Comparison of ENCODE assay signal across 30 cellular contexts in genomic region chr3:76873509-76874242, GRCh38.
DNase-seq lines count a peak whose midpoint lies in the region; FAIRE-seq and TF ChIP-seq lines count a peak whose summit lies in the region.
"Had no signal": no experiment of that assay in that cellular context is flagged by ENCODE, and none has a peak within 500 bp of the region (broad histone marks: within the 10 kb centered on the region; RNA-seq: fewer than 3 reads in every experiment).

No MANE protein-coding gene starts in this region.

- peak overlapping the region; percentile 57 for H3K4me3 Mint-ChIP-seq in progenitor cell of endocrine pancreas (ENCODE audit: low read depth)
- H3K4me3 Mint-ChIP-seq: activated B cell treated with CpG ODN at 0.5 μM for 24 hours; activated T-helper 1 cell treated with anti-CD3 and anti-CD28 coated beads, Interleukin-12 subunit alpha, Interleukin-12 subunit beta, Interleukin-2, Interleukin-4 antibody, amounts not matched to agents 30 ng/mL and 10 ng/mL and 1 ng/mL, durations not matched to agents 14 hours and 24 hours and 36 hours; memory B cell; stimulated activated naive B cell treated with anti-CD40 and anti-IgM and Interleukin-4, amounts not matched to agents 10 μg/mL and 1 μg/mL and 100 μg/mL, for 72 hours had no signal

- H3K36me3 Mint-ChIP-seq in progenitor cell of endocrine pancreas (ENCODE audit: insufficient read depth): peaks cover 7% of the 10 kb centered on the region
- H3K36me3 Mint-ChIP-seq: memory B cell; stimulated activated naive B cell treated with anti-CD40 and anti-IgM and Interleukin-4, amounts not matched to agents 10 μg/mL and 1 μg/mL and 100 μg/mL, for 72 hours had no signal

- H3K27me3 Mint-ChIP-seq in progenitor cell of endocrine pancreas: no peaks in the 10 kb centered on the region
- H3K27me3 Mint-ChIP-seq: activated B cell treated with CpG ODN at 0.5 μM for 24 hours; memory B cell; stimulated activated naive B cell treated with anti-CD40 and anti-IgM and Interleukin-4, amounts not matched to agents 10 μg/mL and 1 μg/mL and 100 μg/mL, for 72 hours had no signal

- H3K9me3 ChIP-seq in HEK293 (ENCODE audit: control insufficient read depth, insufficient read depth, low read depth, low read length): no peaks in the 10 kb centered on the region
- H3K9me3 ChIP-seq in hepatocyte (ENCODE audit: low read depth): no peaks in the 10 kb centered on the region
- H3K9me3 ChIP-seq in liver (ENCODE audit: control insufficient read depth in 4 of 4, low read length in 3 of 4): peaks cover 0 to 2% (median 0%) of the 10 kb centered on the region in 4 donors
- H3K9me3 ChIP-seq: BLaER1 treated with 17β-estradiol and CSF1 and Interleukin-3, amounts not matched to agents 10 nM and 100 nM; breast epithelium had no signal

- H3K4me3 ChIP-seq in HEK293 (ENCODE audit: low read depth, low read length) (no peak overlapping the region), hepatocyte (no peak overlapping the region), liver (ENCODE audit: low read depth in 1 of 3, low read length in 3 of 3) (no peak overlapping the region)
- H3K4me3 ChIP-seq: BLaER1 treated with 17β-estradiol and CSF1 and Interleukin-3, amounts not matched to agents 10 nM and 100 nM; breast epithelium had no signal

- H3K4me2 ChIP-seq in hepatocyte: peak overlapping the region; percentile 49
- H3K4me2 ChIP-seq: BLaER1 treated with 17β-estradiol and CSF1 and Interleukin-3, amounts not matched to agents 10 nM and 100 nM had no signal

- H3K27me3 ChIP-seq in hepatocyte (no peaks in the 10 kb centered on the region), liver (ENCODE audit: control insufficient read depth in 4 of 4, insufficient read depth in 4 of 4, low read length in 3 of 4) (no peaks in the 10 kb centered on the region)
- H3K27me3 ChIP-seq: BLaER1 treated with 17β-estradiol and CSF1 and Interleukin-3, amounts not matched to agents 10 nM and 100 nM; breast epithelium had no signal

- H3K36me3 ChIP-seq in HEK293 (ENCODE audit: control insufficient read depth in 2 of 2, insufficient read depth in 1 of 2, low read length in 2 of 2): no peaks in the 10 kb centered on the region
- no peaks in the 10 kb centered on the region for H3K36me3 ChIP-seq in hepatocyte (replicated peaks; ENCODE audit: insufficient read depth, low read depth)
- no peaks in the 10 kb centered on the region for H3K36me3 ChIP-seq in liver (ENCODE audit: control insufficient read depth in 4 of 4, insufficient read depth in 3 of 4, low read depth in 1 of 4, low read length in 3 of 4)
- H3K36me3 ChIP-seq: BLaER1 treated with 17β-estradiol and CSF1 and Interleukin-3, amounts not matched to agents 10 nM and 100 nM; breast epithelium had no signal

- 80% methylated on average over 10 of the region's 10 CpGs for WGBS in hepatocyte (ENCODE audit: low lambda C conversion rate, missing lambda C conversion rate)
- WGBS in liver: 83% methylated on average over 10 of the region's 10 CpGs

- TF ChIP-seq POLR2A in GM12892 (IDR thresholded peaks at IDR 0.05; ENCODE audit: low read depth, low read length): no peak
- TF ChIP-seq POLR2A in H54 (IDR thresholded peaks at IDR 0.05; ENCODE audit: low read depth, low read length): no peak

- DNase-seq in hepatocyte (ENCODE audit: low spot score): peak; percentile 6
- no peak for DNase-seq in progenitor cell of endocrine pancreas (ENCODE audit: low spot score, unreplicated experiment)
- DNase-seq in GM12892 (ENCODE audit: insufficient read length): no peak
- DNase-seq in H54 (ENCODE audit: insufficient read length, low spot score): no peak
- DNase-seq in HUDEP-2 (lab: John Stamatoyannopoulos, UW; ENCODE audit: unreplicated experiment in 76 of 76): no peak
- DNase-seq in NCI-H1105 (lab: John Stamatoyannopoulos, UW): no peak
- DNase-seq: activated B cell treated with CpG ODN at 0.5 μM for 24 hours; activated CD4-positive, alpha-beta T cell treated with anti-CD3 and anti-CD28 coated beads, Interleukin-2, amount 50 U/mL, for 48 hours; activated CD8-positive, alpha-beta memory T cell treated with anti-CD3 and anti-CD28 coated beads, Interleukin-2, amount 50 U/mL, for 4 hours; activated naive CD4-positive, alpha-beta T cell treated with anti-CD3 and anti-CD28 coated beads, Interleukin-2, amount 50 U/mL, for 16 hours; amniotic stem cell; DMS79; effector CD8-positive, alpha-beta T cell; GF-D8; NCI-H1092; NCI-H2029; NCI-H526; right cardiac atrium; stimulated activated CD4-positive, alpha-beta T cell treated with anti-CD3 and anti-CD28 coated beads, Interleukin-4, amount 100 ng/mL, for 24 hours; stimulated activated naive B cell treated with anti-CD40 and anti-IgM and Interleukin-4, amounts not matched to agents 10 μg/mL and 1 μg/mL and 100 μg/mL, for 72 hours; SW 1271; T1000 had no signal

- POLR2A ChIA-PET in HEK293 (lab: Yijun Ruan, JAX): no interaction called here

- no peak for TF ChIP-seq RAD21 in liver (IDR thresholded peaks at IDR 0.05)

- no peaks in the 10 kb centered on the region for H3K4me1 ChIP-seq in HEK293 (ENCODE audit: control insufficient read depth, insufficient read depth, low read length)
- H3K4me1 ChIP-seq in hepatocyte (ENCODE audit: insufficient read depth): no peaks in the 10 kb centered on the region
- peaks cover 2 to 29% (median 25%) of the 10 kb centered on the region in 4 donors for H3K4me1 ChIP-seq in liver (ENCODE audit: control insufficient read depth in 4 of 4, insufficient read depth in 4 of 4, low read length in 3 of 4)
- H3K4me1 ChIP-seq: BLaER1 treated with 17β-estradiol and CSF1 and Interleukin-3, amounts not matched to agents 10 nM and 100 nM; breast epithelium had no signal

- H3K4me1 Mint-ChIP-seq in progenitor cell of endocrine pancreas (ENCODE audit: low read depth): peaks cover 33% of the 10 kb centered on the region
- H3K4me1 Mint-ChIP-seq: activated B cell treated with CpG ODN at 0.5 μM for 24 hours; memory B cell; stimulated activated naive B cell treated with anti-CD40 and anti-IgM and Interleukin-4, amounts not matched to agents 10 μg/mL and 1 μg/mL and 100 μg/mL, for 72 hours had no signal

- TF ChIP-seq CTCF in HEK293 (tag by site-specific recombination; IDR thresholded peaks at IDR 0.05): no peak
- TF ChIP-seq CTCF in hepatocyte (IDR thresholded peaks at IDR 0.05; ENCODE audit: poor library complexity): no peak
- no peak for TF ChIP-seq CTCF in liver (IDR thresholded peaks at IDR 0.05; ENCODE audit: low read depth, low read length, missing input control)
- no peak for TF ChIP-seq CTCF in progenitor cell of endocrine pancreas (IDR thresholded peaks at IDR 0.05; ENCODE audit: unreplicated experiment)

- H3K9me3 Mint-ChIP-seq in progenitor cell of endocrine pancreas (ENCODE audit: low read depth): peaks cover 15% of the 10 kb centered on the region

- H3K27ac ChIP-seq in HEK293 (ENCODE audit: extremely low read depth, low read depth, low read length) (no peak overlapping the region), hepatocyte (peak overlapping the region; percentile 56), liver (ENCODE audit: low read depth in 1 of 2, low read length in 2 of 2) (peak overlapping the region in 1 of 2 donors; percentile 54)
- H3K27ac ChIP-seq: BLaER1 treated with 17β-estradiol and CSF1 and Interleukin-3, amounts not matched to agents 10 nM and 100 nM; breast epithelium; HL-60 had no signal

- FAIRE-seq in GM12892 (lab: Jason Lieb, UNC) (no peak), H54 (lab: Jason Lieb, UNC) (no peak)
- FAIRE-seq: colon had no signal

- no peak overlapping the region for H3K9ac ChIP-seq in liver (ENCODE audit: low read depth in 1 of 2, low read length in 2 of 2)
- H3K9ac ChIP-seq: BLaER1 treated with 17β-estradiol and CSF1 and Interleukin-3, amounts not matched to agents 10 nM and 100 nM had no signal

- CTCF ChIA-PET in HEK293 (lab: Yijun Ruan, JAX): no interaction called here

- no peak overlapping the region for H2AFZ ChIP-seq in hepatocyte

- no peaks in the 10 kb centered on the region for H4K20me1 ChIP-seq in hepatocyte (ENCODE audit: insufficient read depth, poor library complexity, severe bottlenecking)
- H4K20me1 ChIP-seq: BLaER1 treated with 17β-estradiol and CSF1 and Interleukin-3, amounts not matched to agents 10 nM and 100 nM had no signal

- H3K9me2 ChIP-seq in hepatocyte (replicated peaks; ENCODE audit: insufficient read depth): no peaks in the 10 kb centered on the region

- H3K79me2 ChIP-seq in hepatocyte: no peaks in the 10 kb centered on the region

- H3K27ac Mint-ChIP-seq in progenitor cell of endocrine pancreas: peak overlapping the region; percentile 96
- H3K27ac Mint-ChIP-seq: activated B cell treated with CpG ODN at 0.5 μM for 24 hours; activated T-helper 1 cell treated with anti-CD3 and anti-CD28 coated beads, Interleukin-12 subunit alpha, Interleukin-12 subunit beta, Interleukin-2, Interleukin-4 antibody, amounts not matched to agents 30 ng/mL and 10 ng/mL and 1 ng/mL, durations not matched to agents 14 hours and 24 hours and 36 hours; memory B cell; stimulated activated naive B cell treated with anti-CD40 and anti-IgM and Interleukin-4, amounts not matched to agents 10 μg/mL and 1 μg/mL and 100 μg/mL, for 72 hours had no signal

TF ChIP-seq in HEK293, 187 proteins besides CTCF, POLR2A, EP300 and RAD21 (continues in another document):
- TF ChIP-seq GLIS2 (tag by site-specific recombination; IDR thresholded peaks at IDR 0.05): no peak
- no peak for TF ChIP-seq KLF16 (tag by site-specific recombination; IDR thresholded peaks at IDR 0.05)

TF ChIP-seq in liver, 16 proteins besides CTCF, POLR2A, EP300 and RAD21 (continues in another document):
- TF ChIP-seq, protein P1, sequence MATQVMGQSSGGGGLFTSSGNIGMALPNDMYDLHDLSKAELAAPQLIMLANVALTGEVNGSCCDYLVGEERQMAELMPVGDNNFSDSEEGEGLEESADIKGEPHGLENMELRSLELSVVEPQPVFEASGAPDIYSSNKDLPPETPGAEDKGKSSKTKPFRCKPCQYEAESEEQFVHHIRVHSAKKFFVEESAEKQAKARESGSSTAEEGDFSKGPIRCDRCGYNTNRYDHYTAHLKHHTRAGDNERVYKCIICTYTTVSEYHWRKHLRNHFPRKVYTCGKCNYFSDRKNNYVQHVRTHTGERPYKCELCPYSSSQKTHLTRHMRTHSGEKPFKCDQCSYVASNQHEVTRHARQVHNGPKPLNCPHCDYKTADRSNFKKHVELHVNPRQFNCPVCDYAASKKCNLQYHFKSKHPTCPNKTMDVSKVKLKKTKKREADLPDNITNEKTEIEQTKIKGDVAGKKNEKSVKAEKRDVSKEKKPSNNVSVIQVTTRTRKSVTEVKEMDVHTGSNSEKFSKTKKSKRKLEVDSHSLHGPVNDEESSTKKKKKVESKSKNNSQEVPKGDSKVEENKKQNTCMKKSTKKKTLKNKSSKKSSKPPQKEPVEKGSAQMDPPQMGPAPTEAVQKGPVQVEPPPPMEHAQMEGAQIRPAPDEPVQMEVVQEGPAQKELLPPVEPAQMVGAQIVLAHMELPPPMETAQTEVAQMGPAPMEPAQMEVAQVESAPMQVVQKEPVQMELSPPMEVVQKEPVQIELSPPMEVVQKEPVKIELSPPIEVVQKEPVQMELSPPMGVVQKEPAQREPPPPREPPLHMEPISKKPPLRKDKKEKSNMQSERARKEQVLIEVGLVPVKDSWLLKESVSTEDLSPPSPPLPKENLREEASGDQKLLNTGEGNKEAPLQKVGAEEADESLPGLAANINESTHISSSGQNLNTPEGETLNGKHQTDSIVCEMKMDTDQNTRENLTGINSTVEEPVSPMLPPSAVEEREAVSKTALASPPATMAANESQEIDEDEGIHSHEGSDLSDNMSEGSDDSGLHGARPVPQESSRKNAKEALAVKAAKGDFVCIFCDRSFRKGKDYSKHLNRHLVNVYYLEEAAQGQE (IDR thresholded peaks at IDR 0.05): no peak
